In the genomic region with DNA sequence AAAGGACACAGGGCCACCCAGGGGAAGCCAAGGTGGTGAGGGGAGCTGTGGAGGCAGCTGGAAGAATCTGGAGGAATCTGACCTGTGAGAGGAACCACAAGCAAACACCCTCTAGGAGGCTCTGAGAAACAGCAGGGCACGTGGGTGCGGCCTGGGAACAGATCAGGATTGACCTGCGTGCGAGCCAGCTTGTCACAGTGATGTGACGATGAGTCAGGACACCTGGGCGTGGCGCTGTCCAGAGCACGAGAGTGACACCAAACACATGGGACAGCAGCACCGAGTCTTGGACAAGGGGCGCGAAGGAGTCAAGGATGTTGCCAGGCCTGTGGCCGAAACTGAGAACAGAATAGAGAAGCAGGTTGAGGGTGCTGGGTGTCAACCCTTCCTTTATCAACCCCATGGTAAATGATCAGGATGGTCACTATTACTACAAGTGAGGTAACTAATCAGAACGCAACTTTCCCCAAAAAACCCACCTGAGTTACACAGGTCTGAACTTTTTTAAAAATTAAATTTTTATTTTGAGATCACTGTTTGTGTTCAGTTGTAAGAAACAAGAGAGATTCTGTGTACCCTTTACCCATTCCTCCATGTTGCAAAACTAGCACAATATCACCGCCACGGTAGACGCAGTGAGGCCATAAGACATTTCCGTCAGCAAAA, we compare ENCODE assay signal across 8 cellular contexts. TPM values are rescaled to one million over a fixed set of nuclear protein-coding genes. Genes with fewer than 3 reads are reported as not detected.
DNase-seq lines count a peak whose midpoint lies in the region; ATAC-seq and TF ChIP-seq lines count a peak whose summit lies in the region.

No MANE protein-coding gene starts in this region.

- no peak for TF ChIP-seq RAD21 in HCT116 (IDR thresholded peaks at IDR 0.05; ENCODE audit: low read depth)

- H3K4me2 ChIP-seq in HCT116 (ENCODE audit: low read length): peak overlapping the region; percentile 83

- H4K20me1 ChIP-seq in HCT116 (ENCODE audit: insufficient read depth): no peaks in the 10 kb centered on the region

- peak overlapping the region; percentile 94 for H3K27ac Mint-ChIP-seq in activated CD4-positive, alpha-beta T cell treated with anti-CD3 and anti-CD28 coated beads, Interleukin-2, amount 10 ng/mL, durations not matched to agents 24 days and 14 days

- no peaks in the 10 kb centered on the region for H3K27me3 Mint-ChIP-seq in activated CD4-positive, alpha-beta T cell treated with anti-CD3 and anti-CD28 coated beads, Interleukin-2, amount 10 ng/mL, durations not matched to agents 24 days and 14 days
- peaks cover 2% of the 10 kb centered on the region for H3K27me3 Mint-ChIP-seq in activated T-cell treated with anti-CD3 and anti-CD28 coated beads, Interleukin-2, amount 50 U/mL, for 4 hours (ENCODE audit: low read depth)

- 0 out of 6 replicates have a peak, but pooled peaks of 1 of the 3 experiments have one; percentile 19 for TF ChIP-seq CTCF in HCT116 (IDR thresholded peaks at IDR 0.05 in 2 of 3, conservative IDR thresholded peaks at IDR 0.05 in 1 of 3; ENCODE audit: borderline replicate concordance in 1 of 3, insufficient read depth in 1 of 3, low read depth in 2 of 3, low read length in 2 of 3)

- peak overlapping the region; percentile 59 to 72 for H3K4me3 ChIP-seq in HCT116 (replicated peaks in 1 of 2; ENCODE audit: low read depth in 1 of 2, low read length in 2 of 2)
- H3K4me3 ChIP-seq in MG63: peak overlapping the region; percentile 55

- ATAC-seq in HCT116: peak; percentile 68
- peak in 1 of 2 donors; percentile 0 for ATAC-seq in activated T-cell treated with anti-CD3 and anti-CD28 coated beads, Interleukin-2, amount 50 U/mL, for 4 hours

- H3K9me3 ChIP-seq in HCT116 (ENCODE audit: control insufficient read depth in 1 of 2, insufficient read depth in 1 of 2, low read depth in 1 of 2, low read length in 2 of 2): no peaks in the 10 kb centered on the region
- no peaks in the 10 kb centered on the region for H3K9me3 ChIP-seq in MG63

- POLR2A ChIA-PET in HCT116 (lab: Charles Lee): interaction anchor here (0.7 to 1.0 kb wide), 4 partner anchors 11 to 504 kb away, joined by 3 to 4 read pairs (median 3); no protein-coding TSS in a partner anchor

- DNase-seq in activated CD4-positive, alpha-beta T cell treated with anti-CD3 and anti-CD28 coated beads, Interleukin-2, amount 10 ng/mL, durations not matched to agents 24 days and 14 days: peak; percentile 71
- no peak for DNase-seq in activated CD4-positive, alpha-beta T cell treated with anti-CD3 and anti-CD28 coated beads for 1 hour
- peak; percentile 95 for DNase-seq in HCT116 (ENCODE audit: low read depth, low spot score)
- peak; percentile 8 for DNase-seq in MG63
- no peak for DNase-seq in activated T-cell treated with anti-CD3 and anti-CD28 coated beads, Interleukin-2, amount 50 U/mL, for 4 hours
- peak; percentile 85 for DNase-seq in cardiac septum (ENCODE audit: low spot score)
- DNase-seq in pons (ENCODE audit: low spot score): peak; percentile 65
- DNase-seq in NCI-H1092 treated with DMSO at 0.1 percent for 48 hours (lab: John Stamatoyannopoulos, UW): no peak

- H2AFZ ChIP-seq in HCT116 (ENCODE audit: low read depth, low read length, poor library complexity, severe bottlenecking): no peak overlapping the region

- no peak for TF ChIP-seq POLR2A in HCT116 (IDR thresholded peaks at IDR 0.05; ENCODE audit: borderline replicate concordance, extremely low read depth, insufficient read depth, insufficient read length)

- no peaks in the 10 kb centered on the region for H3K27me3 ChIP-seq in HCT116 (ENCODE audit: insufficient read depth, low read length)
- H3K27me3 ChIP-seq in MG63: no peaks in the 10 kb centered on the region

- TSS peak; percentile 87 for BruUV-seq in HCT116 (replicated peaks; lab: Mats Ljungman, UMichigan)

- H3K4me1 Mint-ChIP-seq in activated CD4-positive, alpha-beta T cell treated with anti-CD3 and anti-CD28 coated beads, Interleukin-2, amount 10 ng/mL, durations not matched to agents 24 days and 14 days: peaks cover 27% of the 10 kb centered on the region
- H3K4me1 Mint-ChIP-seq in activated T-cell treated with anti-CD3 and anti-CD28 coated beads, Interleukin-2, amount 50 U/mL, for 4 hours (ENCODE audit: low read depth): peaks cover 38% of the 10 kb centered on the region

- H3K36me3 ChIP-seq in HCT116 (ENCODE audit: control insufficient read depth in 1 of 2, insufficient read depth in 2 of 2, low read length in 2 of 2): peaks cover 2 to 6% of the 10 kb centered on the region in 2 experiments; a peak in 2 of 4 replicates
- H3K36me3 ChIP-seq in MG63: peaks cover 36% of the 10 kb centered on the region

- no peaks in the 10 kb centered on the region for H3K9me2 ChIP-seq in HCT116 (ENCODE audit: insufficient read depth)

- peaks cover 28% of the 10 kb centered on the region for H3K36me3 Mint-ChIP-seq in activated CD4-positive, alpha-beta T cell treated with anti-CD3 and anti-CD28 coated beads, Interleukin-2, amount 10 ng/mL, durations not matched to agents 24 days and 14 days (ENCODE audit: low read depth)
- peaks cover 17% of the 10 kb centered on the region for H3K36me3 Mint-ChIP-seq in activated T-cell treated with anti-CD3 and anti-CD28 coated beads, Interleukin-2, amount 50 U/mL, for 4 hours (ENCODE audit: insufficient read depth)

- H3K9ac ChIP-seq in HCT116 (ENCODE audit: low read length): peak overlapping the region; percentile 79

- H3K4me1 ChIP-seq in HCT116 (ENCODE audit: control insufficient read depth in 1 of 2, insufficient read depth in 2 of 2, low read length in 2 of 2): peaks cover 13 to 44% of the 10 kb centered on the region in 2 experiments

- CTCF ChIA-PET in HCT116 (lab: Charles Lee): interaction anchor here (1.0 to 1.8 kb wide), 2 partner anchors 109 to 504 kb away, joined by 3 to 9 read pairs; no protein-coding TSS in a partner anchor

- RAD21 ChIA-PET in HCT116 (lab: Charles Lee; ENCODE audit: low non-redundant PET in 1 of 2, low total read pairs in 2 of 2, uncharacterized antibody in 2 of 2, unreplicated experiment in 2 of 2): interaction anchor here in 1 of 2 experiments (1.0 kb wide), 1 partner anchor 110 kb away, joined by 4 read pairs; no protein-coding TSS in a partner anchor

- H3K4me3 Mint-ChIP-seq in activated CD4-positive, alpha-beta T cell treated with anti-CD3 and anti-CD28 coated beads, Interleukin-2, amount 10 ng/mL, durations not matched to agents 24 days and 14 days: peak overlapping the region; percentile 92
- peak overlapping the region; percentile 92 for H3K4me3 Mint-ChIP-seq in activated T-cell treated with anti-CD3 and anti-CD28 coated beads, Interleukin-2, amount 50 U/mL, for 4 hours

- peaks cover 13% of the 10 kb centered on the region for H3K79me2 ChIP-seq in HCT116 (ENCODE audit: insufficient read depth, low read length)

- intact Hi-C loops in activated CD4-positive, alpha-beta T cell treated with anti-CD3 and anti-CD28 coated beads, Interleukin-2, amount 10 ng/mL, durations not matched to agents 24 days and 14 days (cut with micrococcal nuclease): loop anchor here (1.0 to 5.0 kb wide), 5 partner anchors 58 to 328 kb away; partner anchors contain the start of genes IWS1, POLR2D, SAP130 and WDR33
- intact Hi-C loops in HCT116 (cut with micrococcal nuclease): loop anchor here (2.0 kb wide), 2 partner anchors 110 to 174 kb away; partner anchors contain the start of gene IWS1
- intact Hi-C loops in cardiac septum (cut with DNase I): loop anchor here (5.0 kb wide), 1 partner anchor 157 kb away; the partner anchor contains the start of gene POLR2D

- peak overlapping the region; percentile 98 for H3K27ac ChIP-seq in HCT116 (ENCODE audit: low read depth, low read length)

- no peaks in the 10 kb centered on the region for H3K9me3 Mint-ChIP-seq in activated CD4-positive, alpha-beta T cell treated with anti-CD3 and anti-CD28 coated beads, Interleukin-2, amount 10 ng/mL, durations not matched to agents 24 days and 14 days
- no peaks in the 10 kb centered on the region for H3K9me3 Mint-ChIP-seq in activated T-cell treated with anti-CD3 and anti-CD28 coated beads, Interleukin-2, amount 50 U/mL, for 4 hours

TF ChIP-seq in HCT116, 20 proteins besides CTCF, POLR2A, EP300 and RAD21 (continues in another document):
- TF ChIP-seq EZH2phosphoT487 (IDR thresholded peaks at IDR 0.05; ENCODE audit: borderline replicate concordance) (no peak), JUND (IDR thresholded peaks at IDR 0.05) (peak; percentile 83)

RNA-seq across cellular contexts. Expression of gene SFT2D3, which starts 0.6 kb away (rescaled TPM):
- total RNA-seq in activated CD4-positive, alpha-beta T cell treated with anti-CD3 and anti-CD28 coated beads, Interleukin-2, amount 10 ng/mL, durations not matched to agents 24 days and 14 days: 5.9 and 6.3 TPM in 2 replicates
- total RNA-seq in HCT116 (2021; ENCODE audit: unreplicated experiment) (3.1 TPM), cardiac septum (3.1 TPM)
- not detected in 2 replicates for polyA plus RNA-seq in HCT116 (2012)
- total RNA-seq in MG63 (2014; rRNA removed; shearing (Covaris generic); ENCODE audit: low replicate concordance): 8.7 and 9.2 TPM in 2 replicates
- 1 to 10 TPM; 6.4 TPM for total RNA-seq in activated T-cell treated with anti-CD3 and anti-CD28 coated beads, Interleukin-2, amount 50 U/mL, for 4 hours

RNA-seq across cellular contexts. Expression of gene LIMS2, which starts 25.3 kb away (rescaled TPM):
- total RNA-seq in activated CD4-positive, alpha-beta T cell treated with anti-CD3 and anti-CD28 coated beads, Interleukin-2, amount 10 ng/mL, durations not matched to agents 24 days and 14 days: 7.2 and 8.4 TPM in 2 replicates
- total RNA-seq in HCT116 (2021; ENCODE audit: unreplicated experiment) (3.7 TPM), cardiac septum (207 TPM)
- 3.9 and 4.0 TPM in 2 replicates for polyA plus RNA-seq in HCT116 (2012)
- 0.53 and 2.3 TPM in 2 replicates for total RNA-seq in MG63 (2014; rRNA removed; shearing (Covaris generic); ENCODE audit: low replicate concordance)
- total RNA-seq in activated T-cell treated with anti-CD3 and anti-CD28 coated beads, Interleukin-2, amount 50 U/mL, for 4 hours: 1 to 10 TPM; 4.4 to 8.8 (median 5.2) TPM

RNA-seq across cellular contexts. Expression of gene GPR17, which starts 54.7 kb away (rescaled TPM):
- total RNA-seq in activated CD4-positive, alpha-beta T cell treated with anti-CD3 and anti-CD28 coated beads, Interleukin-2, amount 10 ng/mL, durations not matched to agents 24 days and 14 days: not detected in 2 replicates
- total RNA-seq in HCT116 (2021; ENCODE audit: unreplicated experiment) (not detected), cardiac septum (0.19 TPM)
- 0.07 and 0.22 TPM in 2 replicates for polyA plus RNA-seq in HCT116 (2012)
- not detected in 2 replicates for total RNA-seq in MG63 (2014; rRNA removed; shearing (Covaris generic); ENCODE audit: low replicate concordance)
- total RNA-seq in activated T-cell treated with anti-CD3 and anti-CD28 coated beads, Interleukin-2, amount 50 U/mL, for 4 hours: not detected

Comparison
In these comparisons a context has a peak if more than half of its experiments do, and no peak if none do; other contexts are left out.
1. DNase-seq: peak in activated CD4-positive, alpha-beta T cell treated with anti-CD3 and anti-CD28 coated beads, Interleukin-2, amount 10 ng/mL, durations not matched to agents 24 days and 14 days (single experiment), HCT116 (single experiment), MG63 (single experiment), cardiac septum (single experiment) and pons (single experiment); none in activated CD4-positive, alpha-beta T cell treated with anti-CD3 and anti-CD28 coated beads for 1 hour (single experiment), activated T-cell treated with anti-CD3 and anti-CD28 coated beads, Interleukin-2, amount 50 U/mL, for 4 hours (single experiment) and NCI-H1092 treated with DMSO at 0.1 percent for 48 hours (single experiment).
2. RNA of gene LIMS2, which starts 25.3 kb away (total RNA-seq): 207 TPM in cardiac septum (single experiment); 7.2 to 8.4 TPM in activated CD4-positive, alpha-beta T cell treated with anti-CD3 and anti-CD28 coated beads, Interleukin-2, amount 10 ng/mL, durations not matched to agents 24 days and 14 days, 4.4 to 8.8 TPM in activated T-cell treated with anti-CD3 and anti-CD28 coated beads, Interleukin-2, amount 50 U/mL, for 4 hours, 3.7 TPM in HCT116 (single experiment) and 0.53 to 2.3 TPM in MG63; every median in the first group is over 10 times any median in the second.